Comparison of ENCODE assay signal across 8 cellular contexts in the genomic region with DNA sequence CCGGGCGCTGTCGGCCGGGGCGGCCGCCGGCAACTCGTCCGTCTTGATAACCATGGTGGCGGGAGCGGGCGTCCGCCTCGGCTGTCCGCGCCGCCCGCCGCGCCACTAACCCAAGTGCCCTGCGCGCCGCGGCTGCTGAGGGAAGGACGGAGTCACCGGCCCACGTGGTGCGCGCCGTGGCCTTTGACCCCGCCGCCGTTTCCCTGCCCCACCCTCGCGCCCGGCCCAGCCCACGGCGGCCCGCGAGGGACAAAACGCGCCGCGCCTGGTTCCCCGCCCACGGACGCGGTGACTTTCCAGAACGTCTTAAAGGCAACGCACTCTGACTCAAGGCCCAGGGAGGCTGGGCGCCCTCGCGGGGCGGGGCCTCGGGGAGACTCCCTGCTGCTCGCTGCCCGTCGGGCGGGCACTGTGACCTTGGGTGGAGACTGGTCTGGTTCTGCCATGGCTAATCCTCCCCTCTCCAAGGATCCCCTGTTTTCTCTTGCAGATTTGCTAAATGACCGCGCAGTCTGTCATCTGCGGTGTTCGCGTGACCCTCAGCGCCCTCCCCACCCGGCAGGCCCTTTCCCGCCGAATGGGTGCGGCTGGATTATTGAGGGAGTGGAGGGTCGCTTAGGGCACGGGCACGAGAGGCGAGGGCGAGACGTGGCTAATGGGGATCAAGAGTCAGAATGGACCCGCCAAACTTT. TPM values are rescaled to one million over a fixed set of nuclear protein-coding genes. Genes with fewer than 3 reads are reported as not detected.
DNase-seq lines count a peak whose midpoint lies in the region; ATAC-seq, FAIRE-seq and TF ChIP-seq lines count a peak whose summit lies in the region.

A gene with protein sequence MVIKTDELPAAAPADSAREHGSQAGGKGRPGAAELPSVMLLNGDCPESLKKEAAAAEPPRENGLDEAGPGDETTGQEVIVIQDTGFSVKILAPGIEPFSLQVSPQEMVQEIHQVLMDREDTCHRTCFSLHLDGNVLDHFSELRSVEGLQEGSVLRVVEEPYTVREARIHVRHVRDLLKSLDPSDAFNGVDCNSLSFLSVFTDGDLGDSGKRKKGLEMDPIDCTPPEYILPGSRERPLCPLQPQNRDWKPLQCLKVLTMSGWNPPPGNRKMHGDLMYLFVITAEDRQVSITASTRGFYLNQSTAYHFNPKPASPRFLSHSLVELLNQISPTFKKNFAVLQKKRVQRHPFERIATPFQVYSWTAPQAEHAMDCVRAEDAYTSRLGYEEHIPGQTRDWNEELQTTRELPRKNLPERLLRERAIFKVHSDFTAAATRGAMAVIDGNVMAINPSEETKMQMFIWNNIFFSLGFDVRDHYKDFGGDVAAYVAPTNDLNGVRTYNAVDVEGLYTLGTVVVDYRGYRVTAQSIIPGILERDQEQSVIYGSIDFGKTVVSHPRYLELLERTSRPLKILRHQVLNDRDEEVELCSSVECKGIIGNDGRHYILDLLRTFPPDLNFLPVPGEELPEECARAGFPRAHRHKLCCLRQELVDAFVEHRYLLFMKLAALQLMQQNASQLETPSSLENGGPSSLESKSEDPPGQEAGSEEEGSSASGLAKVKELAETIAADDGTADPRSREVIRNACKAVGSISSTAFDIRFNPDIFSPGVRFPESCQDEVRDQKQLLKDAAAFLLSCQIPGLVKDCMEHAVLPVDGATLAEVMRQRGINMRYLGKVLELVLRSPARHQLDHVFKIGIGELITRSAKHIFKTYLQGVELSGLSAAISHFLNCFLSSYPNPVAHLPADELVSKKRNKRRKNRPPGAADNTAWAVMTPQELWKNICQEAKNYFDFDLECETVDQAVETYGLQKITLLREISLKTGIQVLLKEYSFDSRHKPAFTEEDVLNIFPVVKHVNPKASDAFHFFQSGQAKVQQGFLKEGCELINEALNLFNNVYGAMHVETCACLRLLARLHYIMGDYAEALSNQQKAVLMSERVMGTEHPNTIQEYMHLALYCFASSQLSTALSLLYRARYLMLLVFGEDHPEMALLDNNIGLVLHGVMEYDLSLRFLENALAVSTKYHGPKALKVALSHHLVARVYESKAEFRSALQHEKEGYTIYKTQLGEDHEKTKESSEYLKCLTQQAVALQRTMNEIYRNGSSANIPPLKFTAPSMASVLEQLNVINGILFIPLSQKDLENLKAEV (N-terminal part only) (minus strand): TSS at position 157 of the 692 bp plus-strand sequence. CDS start 103 bp downstream, at position 54.

- DNase-seq in AG10803 (ENCODE audit: low read depth) (peak; percentile 97), NCI-H460 (ENCODE audit: extremely low read depth, low read depth) (peak; percentile 95), cerebellar cortex (ENCODE audit: low spot score) (peak; percentile 93), kidney (peak; percentile 99)
- DNase-seq in activated CD4-positive, CD25-positive, alpha-beta regulatory T cell treated with anti-CD3 and anti-CD28 coated beads, Interleukin-2, amount 50 U/mL, for 72 hours = peak; percentile 98
- DNase-seq in stimulated activated CD4-positive, alpha-beta T cell treated with anti-CD3 and anti-CD28 coated beads, Interleukin-15, amount 100 ng/mL, for 1 hour (ENCODE audit: low read depth in 1 of 2, low spot score in 1 of 2) = peak; percentile 95 to 97

- H3K36me3 ChIP-seq in kidney (ENCODE audit: control insufficient read depth in 1 of 2, insufficient read depth in 2 of 2, low read length in 2 of 2) = no peaks in the 10 kb centered on the region

- no peaks in the 10 kb centered on the region for H3K9me3 ChIP-seq in kidney (ENCODE audit: control insufficient read depth in 1 of 2, low read length in 2 of 2)

- intact Hi-C loops in kidney (cut with DNase I) = no loop called here

- H3K4me3 ChIP-seq in AG10803 (ENCODE audit: low read length) = peak within 1 kb of the TSS; percentile 80
- H3K4me3 ChIP-seq in kidney (ENCODE audit: low read length in 2 of 2) = peak within 1 kb of the TSS; percentile 86 to 91

- H3K4me1 ChIP-seq in kidney (ENCODE audit: control insufficient read depth in 1 of 2, insufficient read depth in 1 of 2, low read depth in 1 of 2, low read length in 2 of 2) = peaks cover 22 to 50% of the 10 kb centered on the region in 2 donors

- TF ChIP-seq CTCF in AG10803 (conservative IDR thresholded peaks at IDR 0.05; ENCODE audit: low read length) (no peak), kidney (IDR thresholded peaks at IDR 0.05; ENCODE audit: borderline replicate concordance, extremely low read depth, insufficient read depth) (no peak)

- ATAC-seq in GM19023 (IDR thresholded peaks at IDR 0.05; ENCODE audit: unreplicated experiment) (peak; percentile 75), HG03196 (IDR thresholded peaks at IDR 0.05; ENCODE audit: unreplicated experiment) (peak; percentile 67)

- FAIRE-seq in kidney (lab: Jason Lieb, UNC) = no peak

- H3K9ac ChIP-seq in kidney (ENCODE audit: low read length in 2 of 2) = peak within 1 kb of the TSS; percentile 93 to 98

- peak within 1 kb of the TSS; percentile 94 for H3K27ac ChIP-seq in kidney (ENCODE audit: low read depth in 2 of 2, low read length in 2 of 2)

RNA-seq across cellular contexts. Expression of the gene that starts here (rescaled TPM):
- total RNA-seq in NCI-H460 (2014; rRNA removed; shearing (Covaris generic)) = 48.6 and 58.2 TPM in 2 replicates
- polyA plus RNA-seq in NCI-H460 (2014; cell fraction: nucleus; rRNA removed) = 390 and 395 TPM in 2 replicates
- 93.1 TPM for total RNA-seq in kidney
- 49.5 TPM for polyA plus RNA-seq in kidney (ENCODE audit: insufficient read depth, low read depth, low replicate concordance)

Comparison
In these comparisons a context has a peak if more than half of its experiments do, and no peak if none do; other contexts are left out.
1. Peak in every context shown above with its lines: DNase-seq, ATAC-seq, H3K4me3 ChIP-seq and H3K27ac ChIP-seq.